17 cellular contexts compared by ENCODE assay signal in the genomic region with DNA sequence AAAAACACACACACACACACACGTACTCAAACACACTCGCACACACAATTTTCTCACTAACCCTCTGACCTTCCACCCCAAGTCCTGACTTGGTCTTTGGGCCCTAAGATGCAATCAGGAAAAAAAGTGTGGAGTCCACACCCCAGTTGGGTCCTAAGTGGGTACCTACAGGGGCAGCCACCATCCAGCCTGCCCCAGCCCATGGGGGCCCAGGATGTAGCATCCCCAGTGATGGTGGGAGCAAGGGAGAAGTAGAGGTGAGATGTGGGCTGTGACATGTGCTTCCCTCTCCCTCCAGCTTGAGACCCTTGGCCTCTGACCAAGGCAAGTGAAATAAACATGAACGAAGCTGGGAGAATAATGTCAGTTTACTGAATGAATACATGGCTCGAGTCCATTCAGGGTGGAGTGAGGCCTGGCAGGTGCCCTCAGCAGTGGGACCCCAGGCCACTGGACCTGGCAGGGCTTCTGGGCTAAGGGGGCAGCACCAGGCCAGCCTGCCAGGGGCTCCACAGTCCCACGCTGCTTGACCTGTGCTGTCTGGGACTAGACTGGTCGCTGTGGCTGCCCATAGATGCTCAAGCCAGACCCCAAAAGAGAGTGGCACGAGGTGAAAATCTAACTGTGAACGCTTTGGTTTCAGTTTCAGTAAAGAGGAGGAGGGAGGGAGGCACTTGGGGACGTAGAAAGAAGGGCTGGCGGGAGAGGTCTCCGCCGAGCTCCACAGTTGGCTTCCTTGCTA.
"Had no signal": no experiment of that assay in that cellular context is flagged by ENCODE, and none has a peak within 500 bp of the region (broad histone marks: within the 10 kb centered on the region; RNA-seq: fewer than 3 reads in every experiment).

No MANE protein-coding gene starts in this region.

- ATAC-seq: activated T-helper 17 cell treated with anti-CD3 and anti-CD28 coated beads, Interleukin-2, amount 50 U/mL, for 72 hours; natural killer cell treated with Interleukin-12 subunit alpha and Interleukin-12 subunit beta and Interleukin-15 and Interleukin-18, amount 100 ng/mL, for 72 hours had no signal

- H3K9me3 ChIP-seq: ovary, tibial artery had no signal

- DNase-seq: activated CD4-positive, alpha-beta T cell treated with anti-CD3 and anti-CD28 coated beads, Interleukin-2, amount 50 U/mL, for 1 hour; activated naive CD4-positive, alpha-beta T cell treated with anti-CD3 and anti-CD28 coated beads, Interleukin-2, amount 50 U/mL, for 16 hours; activated T-cell treated with anti-CD3 and anti-CD28 coated beads for 4 hours; central memory CD4-positive, alpha-beta T cell; cortex of kidney; effector memory CD4-positive, alpha-beta T cell; hypothalamus; mammary epithelial cell; retina; SW 1271 had no signal

- H3K9me3 Mint-ChIP-seq: activated T-helper 17 cell treated with anti-CD3 and anti-CD28 coated beads, Interleukin-2, amount 50 U/mL, for 72 hours; natural killer cell treated with Interleukin-12 subunit alpha and Interleukin-12 subunit beta and Interleukin-15 and Interleukin-18, amount 100 ng/mL, for 72 hours; T-helper 2 cell treated with Interferon-gamma antibody and Interleukin-4, amounts not matched to agents 5 μg/mL and 100 μg/mL, for 36 hours had no signal

- H3K27me3 ChIP-seq: ovary had no signal

- H3K27ac ChIP-seq: epithelial cell of prostate, ovary, skin epidermis, tibial artery had no signal

- H3K27ac Mint-ChIP-seq: activated T-helper 17 cell treated with anti-CD3 and anti-CD28 coated beads, Interleukin-2, amount 50 U/mL, for 72 hours; natural killer cell treated with Interleukin-12 subunit alpha and Interleukin-12 subunit beta and Interleukin-15 and Interleukin-18, amount 100 ng/mL, for 72 hours; T-helper 2 cell treated with Interferon-gamma antibody and Interleukin-4, amounts not matched to agents 5 μg/mL and 100 μg/mL, for 36 hours had no signal

- H3K36me3 Mint-ChIP-seq: natural killer cell treated with Interleukin-12 subunit alpha and Interleukin-12 subunit beta and Interleukin-15 and Interleukin-18, amount 100 ng/mL, for 72 hours had no signal

- H3K36me3 ChIP-seq: ovary, tibial artery had no signal

- H3K4me3 ChIP-seq: ovary, skin epidermis, tibial artery had no signal

- H3K4me3 Mint-ChIP-seq: activated T-helper 17 cell treated with anti-CD3 and anti-CD28 coated beads, Interleukin-2, amount 50 U/mL, for 72 hours; natural killer cell treated with Interleukin-12 subunit alpha and Interleukin-12 subunit beta and Interleukin-15 and Interleukin-18, amount 100 ng/mL, for 72 hours; T-helper 2 cell treated with Interferon-gamma antibody and Interleukin-4, amounts not matched to agents 5 μg/mL and 100 μg/mL, for 36 hours had no signal
